ENCODE assay signal across 8 cellular contexts in the genomic region with DNA sequence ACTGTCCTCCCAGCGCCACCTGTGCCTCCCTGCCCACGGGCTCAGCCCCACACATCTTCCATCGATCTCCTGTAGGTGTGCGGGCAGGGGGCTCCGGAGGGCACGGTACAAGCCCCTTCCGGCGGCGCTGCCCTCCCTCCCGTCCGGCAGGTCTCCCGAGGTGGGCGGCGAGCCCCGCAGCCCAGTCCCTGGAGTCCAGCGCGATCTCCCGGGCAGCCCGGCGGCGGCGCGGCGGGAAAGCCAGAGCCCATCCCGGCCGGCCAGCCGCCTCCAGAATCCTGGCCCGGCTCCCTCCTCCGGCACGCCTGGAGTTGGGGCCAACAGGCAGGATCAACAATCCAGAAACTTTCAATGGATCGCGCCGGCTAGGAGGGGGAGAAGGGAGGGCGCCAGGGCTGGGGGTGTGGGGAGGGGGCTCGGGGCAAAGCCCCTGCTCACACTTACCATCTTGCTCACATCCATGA.
A peak's percentile ranks its signal among the peaks of the same experiment; 100 is the strongest.
DNase-seq lines count a peak whose midpoint lies in the region; ATAC-seq and TF ChIP-seq lines count a peak whose summit lies in the region.

No MANE protein-coding gene starts in this region.

- POLR2A ChIA-PET in CD8-positive, alpha-beta T cell (lab: Charles Lee) = no interaction called here

- 0% methylated on average over 20 of the region's 35 CpGs for WGBS in hepatocyte (ENCODE audit: low lambda C conversion rate, missing lambda C conversion rate)
- 3% methylated on average over 9 of the region's 35 CpGs for WGBS in prostate gland

- intact Hi-C loops in CD8-positive, alpha-beta T cell (cut with DNase I, micrococcal nuclease) = no loop called here
- intact Hi-C loops in ascending aorta (cut with DNase I) (loop anchor here (1.0 to 2.0 kb wide), 3 partner anchors 14 to 100 kb away; a partner anchor contains a TSS), prostate gland (cut with DNase I) (no loop called here)

- H3K36me3 ChIP-seq in CD8-positive, alpha-beta T cell (ENCODE audit: insufficient read depth, low read length) = no peaks in the 10 kb centered on the region
- no peaks in the 10 kb centered on the region for H3K36me3 ChIP-seq in ascending aorta
- H3K36me3 ChIP-seq in hepatocyte (replicated peaks; ENCODE audit: insufficient read depth, low read depth) = no peaks in the 10 kb centered on the region
- H3K36me3 ChIP-seq in prostate gland = no peaks in the 10 kb centered on the region

- no peak overlapping the region for H3K27ac ChIP-seq in CD8-positive, alpha-beta T cell (ENCODE audit: low read depth, low read length)
- peak overlapping the region; percentile 81 to 89 for H3K27ac ChIP-seq in ascending aorta
- H3K27ac ChIP-seq in hepatocyte = peak overlapping the region; percentile 26
- H3K27ac ChIP-seq in prostate gland = peak overlapping the region; percentile 66 to 72

- no peak for TF ChIP-seq POLR2A in prostate gland (IDR thresholded peaks at IDR 0.05)

- peak overlapping the region; percentile 15 for H3K4me3 ChIP-seq in CD8-positive, alpha-beta T cell (ENCODE audit: low read depth, low read length)
- H3K4me3 ChIP-seq in ascending aorta = peak overlapping the region; percentile 75 to 86
- H3K4me3 ChIP-seq in hepatocyte = peak overlapping the region; percentile 92
- peak overlapping the region; percentile 68 to 71 for H3K4me3 ChIP-seq in prostate gland

- H3K9me3 Mint-ChIP-seq in CD8-positive, alpha-beta T cell = no peaks in the 10 kb centered on the region
- no peaks in the 10 kb centered on the region for H3K9me3 Mint-ChIP-seq in IgD-negative memory B cell

- H3K27ac Mint-ChIP-seq in CD8-positive, alpha-beta T cell = no peak overlapping the region
- H3K27ac Mint-ChIP-seq in IgD-negative memory B cell = no peak overlapping the region

- H3K4me1 ChIP-seq in CD8-positive, alpha-beta T cell (ENCODE audit: insufficient read depth, low read length) = peaks cover 7% of the 10 kb centered on the region
- peaks cover 4 to 27% of the 10 kb centered on the region in 2 donors for H3K4me1 ChIP-seq in ascending aorta
- peaks cover 6% of the 10 kb centered on the region for H3K4me1 ChIP-seq in hepatocyte (ENCODE audit: insufficient read depth)
- H3K4me1 ChIP-seq in prostate gland (replicated peaks) = no peaks in the 10 kb centered on the region

- H3K36me3 Mint-ChIP-seq in CD8-positive, alpha-beta T cell = no peaks in the 10 kb centered on the region
- no peaks in the 10 kb centered on the region for H3K36me3 Mint-ChIP-seq in IgD-negative memory B cell

- H3K4me1 Mint-ChIP-seq in CD8-positive, alpha-beta T cell (ENCODE audit: low read depth) = peaks cover 11% of the 10 kb centered on the region
- peaks cover 0 to 3% (median 1%) of the 10 kb centered on the region in 3 donors for H3K4me1 Mint-ChIP-seq in IgD-negative memory B cell

- no peaks in the 10 kb centered on the region for H4K20me1 ChIP-seq in hepatocyte (ENCODE audit: insufficient read depth, poor library complexity, severe bottlenecking)

- H3K79me2 ChIP-seq in hepatocyte = no peaks in the 10 kb centered on the region

- CTCF ChIA-PET in CD8-positive, alpha-beta T cell (lab: Charles Lee) = no interaction called here

- H3K27me3 Mint-ChIP-seq in CD8-positive, alpha-beta T cell (ENCODE audit: low read depth) = no peaks in the 10 kb centered on the region
- peaks cover 8% of the 10 kb centered on the region for H3K27me3 Mint-ChIP-seq in IgD-negative memory B cell

- TF ChIP-seq CTCF in CD8-positive, alpha-beta T cell (IDR thresholded peaks at IDR 0.05) = no peak
- TF ChIP-seq CTCF in ascending aorta (IDR thresholded peaks at IDR 0.05) (peak in 1 of 3 experiments; percentile 5), hepatocyte (IDR thresholded peaks at IDR 0.05; ENCODE audit: poor library complexity) (no peak), prostate gland (IDR thresholded peaks at IDR 0.05) (no peak)

- peak overlapping the region; percentile 94 for H2AFZ ChIP-seq in hepatocyte

- H3K9me3 ChIP-seq in CD8-positive, alpha-beta T cell (ENCODE audit: low read length) = no peaks in the 10 kb centered on the region
- H3K9me3 ChIP-seq in ascending aorta (no peaks in the 10 kb centered on the region), hepatocyte (ENCODE audit: low read depth) (no peaks in the 10 kb centered on the region), prostate gland (no peaks in the 10 kb centered on the region)

- no peaks in the 10 kb centered on the region for H3K9me2 ChIP-seq in hepatocyte (replicated peaks; ENCODE audit: insufficient read depth)

- peak overlapping the region; percentile 97 for H3K4me2 ChIP-seq in hepatocyte

- no peak for ATAC-seq in CD8-positive, alpha-beta T cell
- ATAC-seq in HG03095 (IDR thresholded peaks at IDR 0.05; ENCODE audit: unreplicated experiment) = no peak
- ATAC-seq in HG02759 (IDR thresholded peaks at IDR 0.05; ENCODE audit: unreplicated experiment) = no peak

- no peaks in the 10 kb centered on the region for H3K27me3 ChIP-seq in CD8-positive, alpha-beta T cell (ENCODE audit: insufficient read depth, low read length)
- no peaks in the 10 kb centered on the region for H3K27me3 ChIP-seq in ascending aorta
- no peaks in the 10 kb centered on the region for H3K27me3 ChIP-seq in hepatocyte
- H3K27me3 ChIP-seq in prostate gland (replicated peaks; ENCODE audit: insufficient read depth) = no peaks in the 10 kb centered on the region

- DNase-seq in CD8-positive, alpha-beta T cell = no peak
- DNase-seq in ascending aorta (ENCODE audit: low spot score in 2 of 2) (peak in 1 of 2 donors; percentile 82), hepatocyte (ENCODE audit: low spot score) (peak; percentile 69), prostate gland (ENCODE audit: low spot score) (peak; percentile 42), germinal center (ENCODE audit: low spot score) (no peak)

- H3K4me3 Mint-ChIP-seq in CD8-positive, alpha-beta T cell = peak overlapping the region; percentile 64
- peak overlapping the region; percentile 27 to 70 (median 58) for H3K4me3 Mint-ChIP-seq in IgD-negative memory B cell

Comparison
In these comparisons a context has a peak if more than half of its experiments do, and no peak if none do; other contexts are left out.
1. DNase-seq: peak in hepatocyte (single experiment) and prostate gland (single experiment); none in CD8-positive, alpha-beta T cell (0 of 7) and germinal center (single experiment).
2. H3K4me3 ChIP-seq: peak in every context shown above with its lines; median percentile 92 in hepatocyte; 80 in ascending aorta; 70 in prostate gland; 15 in CD8-positive, alpha-beta T cell.